1 cellular context compared by ENCODE assay signal in genomic region chr4:159279084-159279483, GRCh38.
TF ChIP-seq lines count a peak whose summit lies in the region.

No MANE protein-coding gene starts in this region.

TF ChIP-seq in HepG2, 621 proteins besides CTCF, POLR2A, EP300 and RAD21 (continued from another document):
- TF ChIP-seq HINFP (CRISPR knock-in tag; IDR thresholded peaks at IDR 0.05; ENCODE audit: low read depth) (no peak), MAFG (CRISPR knock-in tag; IDR thresholded peaks at IDR 0.05) (no peak), ZFY (CRISPR knock-in tag; IDR thresholded peaks at IDR 0.05) (no peak), ZBTB33 (CRISPR knock-in tag; IDR thresholded peaks at IDR 0.05) (no peak)
